ENCODE assay signal across 32 cellular contexts in genomic region chr10:97563337-97563736, GRCh38. TPM values are rescaled to one million over a fixed set of nuclear protein-coding genes. Genes with fewer than 3 reads are reported as not detected.
"Had no signal": no experiment of that assay in that cellular context is flagged by ENCODE, and none has a peak within 500 bp of the region (broad histone marks: within the 10 kb centered on the region; RNA-seq: fewer than 3 reads in every experiment).

No MANE protein-coding gene starts in this region.

- H3K4me3 ChIP-seq: stomach, suprapubic skin, testis, thoracic aorta, thyroid gland, tibial artery, tibial nerve, transverse colon, upper lobe of left lung, upper lobe of right lung, uterus, vagina had no signal

- H3K9me3 ChIP-seq: stomach, suprapubic skin, testis, thoracic aorta, thyroid gland, tibial artery, tibial nerve, transverse colon, upper lobe of left lung, upper lobe of right lung, uterus, vagina had no signal

- H3K9me3 Mint-ChIP-seq: stimulated activated effector memory CD8-positive, alpha-beta T cell treated with anti-CD3 and anti-CD28 coated beads, Interleukin-12 subunit alpha, Interleukin-12 subunit beta, amount 100 ng/mL, for 72 hours; stimulated activated naive CD8-positive, alpha-beta T cell treated with anti-CD3 and anti-CD28 coated beads, Interleukin-15, amount 100 ng/mL, for 72 hours; stimulated activated naive CD8-positive, alpha-beta T cell treated with anti-CD3 and anti-CD28 coated beads, Interleukin-15, Interleukin-2, amounts not matched to agents 100 ng/mL and 50 ng/mL, for 24 hours had no signal

- ATAC-seq: stimulated activated effector memory CD8-positive, alpha-beta T cell treated with anti-CD3 and anti-CD28 coated beads, Interleukin-12 subunit alpha, Interleukin-12 subunit beta, amount 100 ng/mL, for 72 hours; stimulated activated memory B cell treated with anti-CD40 and anti-IgM and Interleukin-4, amounts not matched to agents 10 μg/mL and 1 μg/mL and 100 μg/mL, for 72 hours; stimulated activated naive B cell treated with anti-CD40 and anti-IgM and Interleukin-4, amounts not matched to agents 10 μg/mL and 1 μg/mL and 100 μg/mL, for 72 hours; stimulated activated naive CD8-positive, alpha-beta T cell treated with anti-CD3 and anti-CD28 coated beads, Interleukin-15, amount 100 ng/mL, for 72 hours; stimulated activated naive CD8-positive, alpha-beta T cell treated with anti-CD3 and anti-CD28 coated beads, Interleukin-15, Interleukin-2, amounts not matched to agents 100 U/mL and 50 U/mL, for 24 hours; upper lobe of right lung had no signal

- H3K27me3 Mint-ChIP-seq: stimulated activated memory B cell treated with anti-CD40 and anti-IgM and Interleukin-4, amounts not matched to agents 10 μg/mL and 1 μg/mL and 100 μg/mL, for 72 hours; stimulated activated naive B cell treated with anti-CD40 and anti-IgM and Interleukin-4, amounts not matched to agents 10 μg/mL and 1 μg/mL and 100 μg/mL, for 72 hours; stimulated activated naive CD8-positive, alpha-beta T cell treated with anti-CD3 and anti-CD28 coated beads, Interleukin-15, amount 100 ng/mL, for 72 hours; stimulated activated naive CD8-positive, alpha-beta T cell treated with anti-CD3 and anti-CD28 coated beads, Interleukin-15, Interleukin-2, amounts not matched to agents 100 ng/mL and 50 ng/mL, for 24 hours; type B pancreatic cell had no signal

- H3K27ac ChIP-seq: stomach, suprapubic skin, testis, thoracic aorta, thyroid gland, tibial artery, tibial nerve, transverse colon, upper lobe of left lung, upper lobe of right lung, uterus, vagina had no signal

- H3K27ac Mint-ChIP-seq: stimulated activated effector memory CD8-positive, alpha-beta T cell treated with anti-CD3 and anti-CD28 coated beads, Interleukin-12 subunit alpha, Interleukin-12 subunit beta, amount 100 ng/mL, for 72 hours; stimulated activated memory B cell treated with anti-CD40 and anti-IgM and Interleukin-4, amounts not matched to agents 10 μg/mL and 1 μg/mL and 100 μg/mL, for 72 hours; stimulated activated naive B cell treated with anti-CD40 and anti-IgM and Interleukin-4, amounts not matched to agents 10 μg/mL and 1 μg/mL and 100 μg/mL, for 72 hours; stimulated activated naive CD8-positive, alpha-beta T cell treated with anti-CD3 and anti-CD28 coated beads, Interleukin-15, Interleukin-2, amounts not matched to agents 100 ng/mL and 50 ng/mL, for 24 hours had no signal

- H3K4me1 Mint-ChIP-seq: stimulated activated memory B cell treated with anti-CD40 and anti-IgM and Interleukin-4, amounts not matched to agents 10 μg/mL and 1 μg/mL and 100 μg/mL, for 72 hours; stimulated activated naive B cell treated with anti-CD40 and anti-IgM and Interleukin-4, amounts not matched to agents 10 μg/mL and 1 μg/mL and 100 μg/mL, for 72 hours; stimulated activated naive CD8-positive, alpha-beta T cell treated with anti-CD3 and anti-CD28 coated beads, Interleukin-15, amount 100 ng/mL, for 72 hours had no signal

- DNase-seq: stimulated activated CD4-positive, alpha-beta T cell treated with anti-CD3 and anti-CD28 coated beads, Interleukin-2, amount 100 ng/mL, for 48 hours; stimulated activated CD4-positive, alpha-beta T cell treated with anti-CD3 and anti-CD28 coated beads, Interleukin-4, amount 100 ng/mL, for 1 hour; stimulated activated CD4-positive, alpha-beta T cell treated with anti-CD3 and anti-CD28 coated beads, Interleukin-4, amount 100 ng/mL, for 24 hours; stimulated activated CD4-positive, alpha-beta T cell treated with anti-CD3 and anti-CD28 coated beads, Interleukin-4, amount 100 ng/mL, for 4 hours; stimulated activated CD8-positive, alpha-beta memory T cell treated with anti-CD3 and anti-CD28 coated beads, Interleukin-4, amount 100 ng/mL, for 48 hours; stimulated activated naive B cell treated with anti-CD40 and anti-IgM and Interleukin-4, amounts not matched to agents 10 μg/mL and 1 μg/mL and 100 μg/mL, for 72 hours; stimulated activated naive CD4-positive, alpha-beta T cell; stimulated activated naive CD4-positive, alpha-beta T cell treated with Interleukin-2 at 50 U/mL for 16 hours; stimulated activated naive CD8-positive, alpha-beta T cell treated with anti-CD3 and anti-CD28 coated beads, Interleukin-15, amount 100 ng/mL, for 72 hours; stimulated activated naive CD8-positive, alpha-beta T cell treated with anti-CD3 and anti-CD28 coated beads, Interleukin-15, Interleukin-2, amounts not matched to agents 100 U/mL and 50 U/mL, for 24 hours; stomach; substantia nigra; testis; thyroid gland; tibial artery; transverse colon; trophoblast cell; upper lobe of left lung; uterus had no signal

- H3K36me3 ChIP-seq: thoracic aorta, thyroid gland, transverse colon, uterus had no signal

- H3K4me3 Mint-ChIP-seq: stimulated activated effector memory CD8-positive, alpha-beta T cell treated with anti-CD3 and anti-CD28 coated beads, Interleukin-12 subunit alpha, Interleukin-12 subunit beta, amount 100 ng/mL, for 72 hours; stimulated activated memory B cell treated with anti-CD40 and anti-IgM and Interleukin-4, amounts not matched to agents 10 μg/mL and 1 μg/mL and 100 μg/mL, for 72 hours; stimulated activated naive B cell treated with anti-CD40 and anti-IgM and Interleukin-4, amounts not matched to agents 10 μg/mL and 1 μg/mL and 100 μg/mL, for 72 hours; stimulated activated naive CD8-positive, alpha-beta T cell treated with anti-CD3 and anti-CD28 coated beads, Interleukin-15, amount 100 ng/mL, for 72 hours; stimulated activated naive CD8-positive, alpha-beta T cell treated with anti-CD3 and anti-CD28 coated beads, Interleukin-15, Interleukin-2, amounts not matched to agents 100 ng/mL and 50 ng/mL, for 24 hours; type B pancreatic cell had no signal

- H3K36me3 Mint-ChIP-seq: stimulated activated effector memory CD8-positive, alpha-beta T cell treated with anti-CD3 and anti-CD28 coated beads, Interleukin-12 subunit alpha, Interleukin-12 subunit beta, amount 100 ng/mL, for 72 hours; stimulated activated memory B cell treated with anti-CD40 and anti-IgM and Interleukin-4, amounts not matched to agents 10 μg/mL and 1 μg/mL and 100 μg/mL, for 72 hours; type B pancreatic cell had no signal

- H3K4me1 ChIP-seq: stomach, suprapubic skin, thyroid gland, tibial nerve, transverse colon, upper lobe of left lung, upper lobe of right lung, uterus, vagina had no signal

RNA-seq across cellular contexts. Expression of gene ANKRD2, which starts 9.2 kb away (rescaled TPM):
- total RNA-seq: stomach, subcutaneous adipose tissue, temporal lobe, thyroid gland, transverse colon, vagina had no signal

RNA-seq across cellular contexts. Expression of gene HOGA1, which starts 20.9 kb away (rescaled TPM):
- total RNA-seq: stomach, transverse colon had no signal

RNA-seq across cellular contexts. Expression of gene C10orf62, which starts 26.2 kb away (rescaled TPM):
- total RNA-seq: stomach, suprapubic skin, temporal lobe, transverse colon, upper lobe of right lung, ureter, urinary bladder, uterus, vagina had no signal
